25 cellular contexts compared by ENCODE assay signal in genomic region chr16:20344630-20345029, GRCh38. TPM values are rescaled to one million over a fixed set of nuclear protein-coding genes. Genes with fewer than 3 reads are reported as not detected.
"Had no signal": no experiment of that assay in that cellular context is flagged by ENCODE, and none has a peak within 500 bp of the region (broad histone marks: within the 10 kb centered on the region; RNA-seq: fewer than 3 reads in every experiment).

No MANE protein-coding gene starts in this region.

- H3K4me3 Mint-ChIP-seq: IgD-negative memory B cell had no signal

- H3K9me3 ChIP-seq: SJCRH30 had no signal

- H3K36me3 ChIP-seq: SJCRH30 had no signal

- H3K9me3 Mint-ChIP-seq: IgD-negative memory B cell had no signal

- H3K4me1 ChIP-seq: SJCRH30 had no signal

- H3K36me3 Mint-ChIP-seq: IgD-negative memory B cell had no signal

- ATAC-seq: K562, Right ventricle myocardium inferior had no signal

- H3K27ac ChIP-seq: HL-60, KMS-11, SJCRH30, SK-N-MC had no signal

- DNase-seq: Kasumi-1, MV-4-11, NCI-H1048, NCI-H1105 treated with DMSO at 0.1 percent for 48 hours, NCI-H1417 treated with DMSO at 0.1 percent for 48 hours, NCI-H146, NCI-H187, NCI-H2029, NCI-H2081 treated with DMSO at 0.1 percent for 48 hours, NCI-H2171, NCI-H226, NCI-H446, NCI-H510A, NCI-H524 treated with DMSO at 0.1 percent for 48 hours, NCI-H69, NCI-H774, SHP77 treated with DMSO at 0.1 percent for 48 hours, SJCRH30 had no signal

- H3K4me1 Mint-ChIP-seq: IgD-negative memory B cell had no signal

- H3K27ac Mint-ChIP-seq: IgD-negative memory B cell had no signal

- H3K4me3 ChIP-seq: K562, SJCRH30, SK-N-MC had no signal

- H3K27me3 ChIP-seq: SJCRH30 had no signal

RNA-seq across cellular contexts. Expression of gene UMOD, which starts 7.9 kb away (rescaled TPM):
- total RNA-seq: K562, MCF 10A, Right ventricle myocardium inferior, SJCRH30 had no signal
- polyA plus RNA-seq: IgD-negative memory B cell, K562 had no signal

RNA-seq across cellular contexts. Expression of gene GP2, which starts 17.3 kb away (rescaled TPM):
- total RNA-seq: MCF 10A, Right ventricle myocardium inferior, SJCRH30 had no signal
- polyA plus RNA-seq: IgD-negative memory B cell, K562 had no signal

RNA-seq across cellular contexts. Expression of gene PDILT, which starts 59.9 kb away (rescaled TPM):
- total RNA-seq: K562, MCF 10A, Right ventricle myocardium inferior, SJCRH30 had no signal
- polyA plus RNA-seq: IgD-negative memory B cell, K562 had no signal
